Comparison of ENCODE assay signal across 23 cellular contexts in genomic region chr1:238404921-238405320, GRCh38.
DNase-seq lines count a peak whose midpoint lies in the region; TF ChIP-seq lines count a peak whose summit lies in the region.
"Had no signal": no experiment of that assay in that cellular context is flagged by ENCODE, and none has a peak within 500 bp of the region (broad histone marks: within the 10 kb centered on the region; RNA-seq: fewer than 3 reads in every experiment).

No MANE protein-coding gene starts in this region.

- no peak for TF ChIP-seq CTCF in fibroblast of the aortic adventitia (IDR thresholded peaks at IDR 0.05; ENCODE audit: insufficient read depth, low read length)

- no peak overlapping the region for H3K9ac ChIP-seq in SK-N-MC (ENCODE audit: insufficient read length)
- H3K9ac ChIP-seq: KMS-11 had no signal

- H3K4me3 ChIP-seq in SK-N-MC = no peak overlapping the region
- no peak overlapping the region for H3K4me3 ChIP-seq in fibroblast of the aortic adventitia (ENCODE audit: low read depth, low read length)

- H3K27ac ChIP-seq in SK-N-MC (peak overlapping the region; percentile 27; the same call in 1 of the 2 replicates), caudate nucleus (ENCODE audit: low read depth, low read length) (no peak overlapping the region)
- H3K27ac ChIP-seq: C4-2B, KMS-11 had no signal

- H3K36me3 ChIP-seq in SK-N-MC (ENCODE audit: insufficient read depth, low read length) = no peaks in the 10 kb centered on the region

- DNase-seq in SK-N-MC (ENCODE audit: low read depth, low spot score) (no peak), fibroblast of the aortic adventitia (ENCODE audit: low read depth) (peak; percentile 14), pons (ENCODE audit: low spot score) (peak; percentile 19), caudate nucleus (lab: John Stamatoyannopoulos, UW) (no peak), activated gamma-delta T cell treated with Interleukin-2 at 50 U/mL for 16 hours (no peak), SKM-1 (lab: John Stamatoyannopoulos, UW; ENCODE audit: unreplicated experiment) (no peak), middle frontal gyrus (ENCODE audit: extremely low spot score, low spot score) (no peak)
- DNase-seq: Caco-2; CD8-positive, alpha-beta T cell; DMS79 treated with DMSO at 0.1 percent for 48 hours; GF-D8; HCEC 1CT; NCI-H1048; NCI-H1417; NCI-H1694; NCI-H2029 treated with DMSO at 0.1 percent for 48 hours; NCI-H446 treated with DMSO at 0.1 percent for 48 hours; NCI-H526; NCI-H82; NK-92 treated with Interleukin-12 subunit alpha and Interleukin-12 subunit beta, amount 100 ng/mL, for 24 hours; PC-3 had no signal

- no peaks in the 10 kb centered on the region for H3K9me3 ChIP-seq in SK-N-MC (ENCODE audit: low read depth, low read length)
- H3K9me3 ChIP-seq: Caco-2 had no signal

Comparison
In these comparisons a context has a peak if more than half of its experiments do, and no peak if none do; other contexts are left out.
1. DNase-seq: peak in fibroblast of the aortic adventitia (single experiment) and pons (single experiment); none in SK-N-MC (single experiment), caudate nucleus (0 of 61), activated gamma-delta T cell treated with Interleukin-2 at 50 U/mL for 16 hours (single experiment), SKM-1 (single experiment) and middle frontal gyrus (single experiment).